ENCODE assay signal across 18 cellular contexts in the genomic region with DNA sequence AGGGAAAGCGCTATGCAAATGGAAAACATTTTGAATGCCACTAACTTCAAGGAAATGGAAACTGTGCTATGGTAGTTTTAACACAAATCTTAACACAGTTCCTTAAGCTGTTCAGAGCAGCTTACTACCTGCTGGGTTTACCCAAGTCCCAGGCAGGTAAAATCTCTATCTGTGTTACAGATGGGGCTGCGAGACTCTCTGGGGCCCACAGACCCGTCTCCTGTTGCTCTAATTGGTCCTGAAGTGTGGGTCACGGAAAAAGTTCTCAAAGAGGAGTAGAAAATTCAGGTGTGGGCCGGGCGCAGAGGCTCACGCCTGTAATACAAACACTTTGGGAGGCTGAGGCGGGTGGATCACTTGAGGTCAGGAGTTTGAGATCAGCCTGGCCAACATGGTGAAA. TPM values are rescaled to one million over a fixed set of nuclear protein-coding genes. Genes with fewer than 3 reads are reported as not detected.
"Had no signal": no experiment of that assay in that cellular context is flagged by ENCODE, and none has a peak within 500 bp of the region (broad histone marks: within the 10 kb centered on the region; RNA-seq: fewer than 3 reads in every experiment).

No MANE protein-coding gene starts in this region.

- H3K9me3 ChIP-seq: upper lobe of left lung had no signal

- ATAC-seq: activated CD8-positive, alpha-beta memory T cell treated with anti-CD3 and anti-CD28 coated beads, Interleukin-2, amount 10 ng/mL, durations not matched to agents 7 days and 5 days; natural killer cell treated with Interleukin-12 subunit alpha and Interleukin-12 subunit beta and Interleukin-15 and Interleukin-18, amount 100 ng/mL, for 72 hours; right cardiac atrium had no signal

- H3K4me3 Mint-ChIP-seq: activated CD8-positive, alpha-beta memory T cell treated with anti-CD3 and anti-CD28 coated beads, Interleukin-2, amount 10 ng/mL, durations not matched to agents 7 days and 5 days; activated T-cell treated with anti-CD3 and anti-CD28 coated beads, Interleukin-2, amount 50 U/mL, for 24 hours; memory B cell; natural killer cell treated with Interleukin-12 subunit alpha and Interleukin-12 subunit beta and Interleukin-15 and Interleukin-18, amount 100 ng/mL, for 72 hours had no signal

- H3K27ac Mint-ChIP-seq: activated CD8-positive, alpha-beta memory T cell treated with anti-CD3 and anti-CD28 coated beads, Interleukin-2, amount 10 ng/mL, durations not matched to agents 7 days and 5 days; activated T-cell treated with anti-CD3 and anti-CD28 coated beads, Interleukin-2, amount 50 U/mL, for 24 hours had no signal

- DNase-seq: activated CD4-positive, alpha-beta T cell treated with anti-CD3 and anti-CD28 coated beads, Interleukin-2, amount 50 U/mL, for 48 hours; activated CD8-positive, alpha-beta memory T cell treated with anti-CD3 and anti-CD28 coated beads, Interleukin-2, amount 10 ng/mL, durations not matched to agents 7 days and 5 days; activated effector memory CD4-positive, alpha-beta T cell treated with Interleukin-2 at 50 U/mL for 16 hours; activated naive CD4-positive, alpha-beta T cell treated with anti-CD3 and anti-CD28 coated beads, Interleukin-2, amount 50 U/mL, for 16 hours; activated T-cell treated with anti-CD3 and anti-CD28 coated beads, Interleukin-2, amount 50 U/mL, for 24 hours; dorsolateral prefrontal cortex; islet precursor cell; occipital lobe; right cardiac atrium; stimulated activated CD4-positive, alpha-beta T cell treated with anti-CD3 and anti-CD28 coated beads, Interleukin-4, amount 100 ng/mL, for 24 hours; stimulated activated naive CD4-positive, alpha-beta T cell treated with Interleukin-2 at 50 U/mL for 16 hours had no signal

- H2AFZ ChIP-seq: hepatocyte had no signal

- H3K4me3 ChIP-seq: dorsolateral prefrontal cortex, hepatocyte, skin epidermis, upper lobe of left lung had no signal

- H3K4me2 ChIP-seq: hepatocyte had no signal

- H3K27me3 ChIP-seq: dorsolateral prefrontal cortex, hepatocyte, upper lobe of left lung had no signal

- H3K27ac ChIP-seq: dorsolateral prefrontal cortex had no signal

- H3K9me3 Mint-ChIP-seq: activated T-cell treated with anti-CD3 and anti-CD28 coated beads, Interleukin-2, amount 50 U/mL, for 24 hours; memory B cell; natural killer cell treated with Interleukin-12 subunit alpha and Interleukin-12 subunit beta and Interleukin-15 and Interleukin-18, amount 100 ng/mL, for 72 hours had no signal

- H3K27me3 Mint-ChIP-seq: activated CD8-positive, alpha-beta memory T cell treated with anti-CD3 and anti-CD28 coated beads, Interleukin-2, amount 10 ng/mL, durations not matched to agents 7 days and 5 days; activated T-cell treated with anti-CD3 and anti-CD28 coated beads, Interleukin-2, amount 50 U/mL, for 24 hours; memory B cell; natural killer cell treated with Interleukin-12 subunit alpha and Interleukin-12 subunit beta and Interleukin-15 and Interleukin-18, amount 100 ng/mL, for 72 hours had no signal

RNA-seq across cellular contexts. Expression of gene C15orf62, which starts 20.2 kb away (rescaled TPM):
- total RNA-seq: cardiac septum, glomerular endothelial cell, occipital lobe had no signal
